8 cellular contexts compared by ENCODE assay signal in the genomic region with DNA sequence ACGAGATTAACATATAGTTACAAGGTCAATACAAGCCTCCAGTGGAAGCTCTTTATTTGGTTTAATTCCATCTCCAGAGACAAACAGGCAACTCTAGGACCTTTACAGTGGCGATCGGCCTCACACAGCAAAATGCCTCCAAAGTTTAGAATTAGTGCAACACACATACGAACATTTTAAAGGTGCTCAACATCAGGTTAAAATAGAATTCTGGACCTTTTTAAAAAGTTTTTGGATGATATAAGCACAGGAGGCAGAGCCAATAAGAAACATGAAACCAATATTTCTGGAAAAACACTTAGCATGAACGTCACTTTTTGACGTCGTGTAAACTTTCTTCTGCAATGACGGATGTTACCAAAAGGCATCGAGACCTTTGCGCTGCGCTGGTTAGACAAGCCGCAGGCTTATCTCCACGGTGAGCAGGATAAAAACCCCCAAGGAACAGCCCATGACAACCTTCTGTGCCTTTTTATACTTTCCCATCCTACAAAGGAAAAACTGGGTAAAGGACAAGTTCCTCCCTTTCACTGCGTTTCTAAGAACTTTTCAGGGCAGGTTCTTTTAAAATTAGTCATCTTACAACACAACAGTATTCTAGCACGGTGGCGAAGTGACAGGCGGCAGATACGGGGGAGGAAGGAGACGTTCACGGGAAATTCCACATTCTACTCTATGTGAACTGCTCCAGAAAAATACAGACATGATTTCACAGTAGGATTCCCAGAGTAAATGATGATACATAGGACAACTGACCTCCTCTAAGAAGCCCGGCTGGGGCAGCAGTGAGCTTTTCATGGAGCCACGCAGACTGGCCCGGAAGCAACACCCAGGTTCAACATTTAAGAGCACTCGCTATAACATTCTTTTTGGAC. TPM values are rescaled to one million over a fixed set of nuclear protein-coding genes. Genes with fewer than 3 reads are reported as not detected.
A peak's percentile ranks its signal among the peaks of the same experiment; 100 is the strongest.
DNase-seq lines count a peak whose midpoint lies in the region; ATAC-seq, FAIRE-seq and TF ChIP-seq lines count a peak whose summit lies in the region.

No MANE protein-coding gene starts in this region.

- no peak overlapping the region for H4K8ac ChIP-seq in mesendoderm (ENCODE audit: low read depth, low read length)

- H3K56ac ChIP-seq in mesendoderm (ENCODE audit: low read length), result no peak overlapping the region

- H2BK120ac ChIP-seq in mesendoderm (ENCODE audit: low read depth, low read length), result no peak overlapping the region

- H3K79me1 ChIP-seq in mesendoderm (ENCODE audit: low read length), result no peaks in the 10 kb centered on the region

- 78 to 79% methylated on average over 24 of the region's 24 CpGs for WGBS in thyroid gland, 2 donors
- WGBS in mesendoderm (ENCODE audit: extremely low coverage, insufficient coverage, low lambda C conversion rate), result no CpG with 5 or more reads among the region's 24 CpGs

- POLR2A ChIA-PET in Panc1 (lab: Charles Lee), result no interaction called here

- H3K18ac ChIP-seq in mesendoderm (ENCODE audit: low read length), result no peak overlapping the region

- H3K27me3 ChIP-seq in Panc1 (ENCODE audit: control insufficient read depth, insufficient read depth, low read length) (no peaks in the 10 kb centered on the region), adipocyte (replicated peaks; ENCODE audit: control insufficient read depth, insufficient read depth, low read length) (no peaks in the 10 kb centered on the region), mononuclear cell (ENCODE audit: insufficient read depth, low read length) (no peaks in the 10 kb centered on the region), thyroid gland (no peaks in the 10 kb centered on the region), MG63 (no peaks in the 10 kb centered on the region), mesendoderm (ENCODE audit: insufficient read depth, low read length, poor library complexity) (no peaks in the 10 kb centered on the region)

- no peak overlapping the region for H3K4ac ChIP-seq in mesendoderm (ENCODE audit: low read depth, low read length)

- H3K4me2 ChIP-seq in mesendoderm (ENCODE audit: low read length), result no peak overlapping the region

- no peak for TF ChIP-seq CTCF in Panc1 (IDR thresholded peaks at IDR 0.05)
- TF ChIP-seq CTCF in thyroid gland (IDR thresholded peaks at IDR 0.05), result peak in 1 of 6 experiments; percentile 7
- TF ChIP-seq CTCF in D721Med (IDR thresholded peaks at IDR 0.05; ENCODE audit: insufficient read depth, missing control alignments), result no peak

- H3K4me3 ChIP-seq in Panc1 (ENCODE audit: low read depth in 2 of 2, low read length in 2 of 2), result no peak overlapping the region
- no peak overlapping the region for H3K4me3 ChIP-seq in adipocyte (ENCODE audit: low read length)
- H3K4me3 ChIP-seq in mononuclear cell (ENCODE audit: low read length), result peak overlapping the region; percentile 39
- no peak overlapping the region for H3K4me3 ChIP-seq in thyroid gland (replicated peaks in 1 of 3)
- no peak overlapping the region for H3K4me3 ChIP-seq in MG63
- no peak overlapping the region for H3K4me3 ChIP-seq in mesendoderm (ENCODE audit: low read length)

- in situ Hi-C loops in Panc1 (cut with HindIII; ENCODE audit: low pct_unique_long_range_greater_than_20kb, low sequenced_read_pairs), result no loop called here

- H2BK15ac ChIP-seq in mesendoderm (replicated peaks; ENCODE audit: low read depth), result no peak overlapping the region

- no peak overlapping the region for H3K27ac ChIP-seq in Panc1 (ENCODE audit: low read length)
- peak overlapping the region; percentile 68 to 77 (median 76) for H3K27ac ChIP-seq in thyroid gland
- H3K27ac ChIP-seq in mesendoderm (ENCODE audit: low read depth, low read length), result no peak overlapping the region

- no peak overlapping the region for H4K5ac ChIP-seq in mesendoderm (ENCODE audit: low read length)

- no peak overlapping the region for H3K23ac ChIP-seq in mesendoderm (ENCODE audit: low read length)

- H2BK5ac ChIP-seq in mesendoderm (ENCODE audit: low read length), result no peak overlapping the region

- no peak overlapping the region for H2AK5ac ChIP-seq in mesendoderm (ENCODE audit: low read length)

- CTCF ChIA-PET in Panc1 (lab: Charles Lee), result no interaction called here

- no peaks in the 10 kb centered on the region for H3K9me3 ChIP-seq in Panc1 (ENCODE audit: control insufficient read depth, insufficient read depth, low read depth, low read length)
- H3K9me3 ChIP-seq in adipocyte (ENCODE audit: control insufficient read depth, low read length), result no peaks in the 10 kb centered on the region
- H3K9me3 ChIP-seq in mononuclear cell (ENCODE audit: low read depth, low read length), result no peaks in the 10 kb centered on the region
- no peaks in the 10 kb centered on the region for H3K9me3 ChIP-seq in thyroid gland
- H3K9me3 ChIP-seq in MG63, result no peaks in the 10 kb centered on the region

- intact Hi-C loops in Panc1 (cut with micrococcal nuclease; ENCODE audit: unreplicated experiment), result loop anchor here (10.0 kb wide), 1 partner anchor 147 kb away; no protein-coding TSS in a partner anchor
- intact Hi-C loops in thyroid gland (cut with DNase I), result loop anchor here (5.0 to 10.0 kb wide), 3 partner anchors 155 to 347 kb away; partner anchors contain the start of gene FNBP1

- H3K79me2 ChIP-seq in mesendoderm (ENCODE audit: control insufficient read depth, insufficient read depth, low read length), result no peaks in the 10 kb centered on the region

- no peak for ATAC-seq in Panc1

- no peak for FAIRE-seq in D721Med (lab: Jason Lieb, UNC)

- H3K36me3 ChIP-seq in Panc1 (ENCODE audit: control insufficient read depth, insufficient read depth, low read length) (no peaks in the 10 kb centered on the region), adipocyte (ENCODE audit: control insufficient read depth, insufficient read depth, low read length, severe bottlenecking) (peaks cover 12% of the 10 kb centered on the region), thyroid gland (peaks cover 8 to 15% of the 10 kb centered on the region in 2 donors), MG63 (peaks cover 16% of the 10 kb centered on the region), mesendoderm (ENCODE audit: control insufficient read depth, insufficient read depth, low read length) (no peaks in the 10 kb centered on the region)

- no peaks in the 10 kb centered on the region for H3K4me1 ChIP-seq in Panc1 (ENCODE audit: control insufficient read depth, insufficient read depth, low read length)
- H3K4me1 ChIP-seq in adipocyte (ENCODE audit: control insufficient read depth, insufficient read depth, low read length), result peaks cover 21% of the 10 kb centered on the region
- peaks cover 87% of the 10 kb centered on the region for H3K4me1 ChIP-seq in mononuclear cell (ENCODE audit: insufficient read depth, low read length)
- H3K4me1 ChIP-seq in thyroid gland, result peaks cover 49 to 53% of the 10 kb centered on the region in 2 donors
- H3K4me1 ChIP-seq in mesendoderm (ENCODE audit: control insufficient read depth, low read depth, low read length), result peaks cover 9% of the 10 kb centered on the region

- DNase-seq in EL (peak; percentile 45), Panc1 (ENCODE audit: low read depth, low spot score) (no peak), adipocyte (ENCODE audit: low read depth) (peak; percentile 31), thyroid gland (no peak), D721Med (ENCODE audit: insufficient read length, low spot score) (no peak), MG63 (no peak), mesendoderm (no peak)

- TF ChIP-seq POLR2A in thyroid gland (IDR thresholded peaks at IDR 0.05), result no peak

- TSS peak; percentile 81 for BruUV-seq in Panc1 (replicated peaks; lab: Mats Ljungman, UMichigan)

- H3K9ac ChIP-seq in adipocyte (ENCODE audit: low read length) (no peak overlapping the region), mesendoderm (ENCODE audit: low read length) (no peak overlapping the region)

RNA-seq across cellular contexts. Expression of gene USP20, which starts 52.2 kb away (rescaled TPM):
- total RNA-seq in Panc1 (2021; ENCODE audit: unreplicated experiment) (14.4 TPM), mononuclear cell (17.1 TPM), thyroid gland (10 to 100 TPM; 23.9 to 61.8 (median 52.0) TPM)
- 18.9 TPM for polyA plus RNA-seq in Panc1 (2012; ENCODE audit: insufficient read length)
- 6.2 and 10.2 TPM in 2 replicates for total RNA-seq in MG63 (2014; rRNA removed; shearing (Covaris generic); ENCODE audit: low replicate concordance)
- polyA plus RNA-seq in mesendoderm (2013, experiment 1 of 2), result 4.6 TPM
- polyA plus RNA-seq in mesendoderm (2013, experiment 2 of 2), result 4.3 TPM

RNA-seq across cellular contexts. Expression of gene C9orf78, which starts 52.4 kb away (rescaled TPM):
- total RNA-seq in Panc1 (2021; ENCODE audit: unreplicated experiment) (33.6 TPM), mononuclear cell (169 TPM), thyroid gland (10 to 100 TPM; 59.4 to 89.2 (median 81.4) TPM)
- polyA plus RNA-seq in Panc1 (2012; ENCODE audit: insufficient read length), result 55.0 TPM
- total RNA-seq in MG63 (2014; rRNA removed; shearing (Covaris generic); ENCODE audit: low replicate concordance), result 48.7 and 116 TPM in 2 replicates
- 49.3 TPM for polyA plus RNA-seq in mesendoderm (2013, experiment 1 of 2)
- 48.3 TPM for polyA plus RNA-seq in mesendoderm (2013, experiment 2 of 2)

Comparison
In these comparisons a context has a peak if more than half of its experiments do, and no peak if none do; other contexts are left out.
1. DNase-seq: peak in EL (single experiment) and adipocyte (single experiment); none in Panc1 (single experiment), thyroid gland (0 of 2), D721Med (single experiment), MG63 (single experiment) and mesendoderm (single experiment).
2. H3K27ac ChIP-seq: peak in thyroid gland (3 of 3); none in Panc1 (single experiment) and mesendoderm (single experiment).